15 cellular contexts compared by ENCODE assay signal in the genomic region with DNA sequence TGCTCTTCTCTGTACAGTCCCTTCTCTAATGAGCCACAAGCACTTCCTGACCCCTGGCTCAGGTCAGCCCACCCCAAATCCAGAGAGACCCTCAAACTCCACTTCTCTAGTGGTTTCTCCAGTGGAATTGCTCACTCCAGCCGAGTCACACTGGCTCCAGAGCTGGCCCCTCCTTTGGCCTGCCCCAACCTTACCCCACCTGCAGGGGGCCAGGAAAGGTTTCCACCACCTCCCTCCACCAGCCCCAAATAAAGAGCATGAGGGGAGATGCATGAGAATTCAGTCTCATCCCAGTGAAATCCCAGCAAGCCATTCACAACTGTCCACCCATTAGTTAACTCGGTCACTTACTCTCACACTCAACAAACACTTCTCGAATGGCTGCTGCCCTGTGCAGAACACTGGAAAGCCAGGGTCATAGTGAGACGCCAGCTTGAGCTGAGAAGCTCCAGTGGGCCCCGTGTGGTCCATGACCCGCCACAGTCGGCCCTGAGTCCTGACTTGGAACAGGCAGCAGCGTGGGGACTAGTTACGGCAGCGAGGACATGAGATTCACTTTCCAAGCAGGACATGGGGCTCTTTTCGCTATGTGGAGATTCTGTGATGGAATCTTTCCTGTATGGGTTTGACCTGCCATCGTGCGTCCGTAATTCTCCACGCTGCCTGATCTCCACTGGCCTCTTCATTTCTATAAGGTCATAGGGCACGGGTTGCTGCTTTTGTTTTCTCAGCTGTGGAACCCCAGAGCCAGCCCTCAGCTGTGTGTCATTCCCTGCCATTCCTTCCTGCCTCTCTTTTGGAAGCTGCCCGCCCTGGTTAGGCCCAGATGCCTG. TPM values are rescaled to one million over a fixed set of nuclear protein-coding genes. Genes with fewer than 3 reads are reported as not detected.
A peak's percentile ranks its signal among the peaks of the same experiment; 100 is the strongest.
DNase-seq lines count a peak whose midpoint lies in the region; TF ChIP-seq lines count a peak whose summit lies in the region.
"Had no signal": no experiment of that assay in that cellular context is flagged by ENCODE, and none has a peak within 500 bp of the region (broad histone marks: within the 10 kb centered on the region; RNA-seq: fewer than 3 reads in every experiment).

No MANE protein-coding gene starts in this region.

- no peaks in the 10 kb centered on the region for H3K27me3 ChIP-seq in OCI-LY3 (ENCODE audit: low read depth, low read length)

- no peaks in the 10 kb centered on the region for H3K4me1 ChIP-seq in OCI-LY3 (ENCODE audit: low read length)

- H3K9me3 ChIP-seq in OCI-LY3 (ENCODE audit: insufficient read depth, low read length), result no peaks in the 10 kb centered on the region
- H3K9me3 ChIP-seq: thoracic aorta had no signal

- H3K27ac ChIP-seq in OCI-LY3 (ENCODE audit: low read length), result no peak overlapping the region
- H3K27ac ChIP-seq: thoracic aorta had no signal

- DNase-seq in DMS 273 (lab: John Stamatoyannopoulos, UW; ENCODE audit: unreplicated experiment), result peak; percentile 26
- no peak for DNase-seq in DMS 273 treated with DMSO at 0.1 percent for 48 hours (lab: John Stamatoyannopoulos, UW)
- peak; percentile 37 for DNase-seq in dermis blood vessel endothelial cell
- DNase-seq in retinal pigment epithelial cell (ENCODE audit: low read depth), result no peak
- no peak for DNase-seq in NCI-H1105 treated with DMSO at 0.1 percent for 48 hours (lab: John Stamatoyannopoulos, UW)
- DNase-seq in stimulated activated CD4-positive, alpha-beta T cell treated with anti-CD3 and anti-CD28 coated beads, Interleukin-2, amount 100 ng/mL, for 24 hours, result no peak
- DNase-seq in 8988T, result no peak
- DNase-seq: activated CD8-positive, alpha-beta memory T cell treated with anti-CD3 and anti-CD28 coated beads, Interleukin-2, amount 10 ng/mL, durations not matched to agents 7 days and 5 days; activated naive CD4-positive, alpha-beta T cell treated with anti-CD3 and anti-CD28 coated beads, Interleukin-2, amount 50 U/mL, for 16 hours; DMS79; foreskin melanocyte; NCI-H1092 treated with DMSO at 0.1 percent for 48 hours; NCI-H446 treated with DMSO at 0.1 percent for 48 hours had no signal

- H3K4me2 ChIP-seq in OCI-LY3 (ENCODE audit: low read length), result no peak overlapping the region

- H3K9ac ChIP-seq in OCI-LY3 (ENCODE audit: low read length), result no peak overlapping the region

- H4K20me1 ChIP-seq in OCI-LY3 (ENCODE audit: insufficient read depth, low read length), result no peaks in the 10 kb centered on the region

- no peaks in the 10 kb centered on the region for H3K79me2 ChIP-seq in OCI-LY3 (ENCODE audit: low read length)

- TF ChIP-seq CTCF in OCI-LY3 (IDR thresholded peaks at IDR 0.05; ENCODE audit: low read depth, low read length), result peak; percentile 5; the same call in 1 of the 2 replicates
- TF ChIP-seq CTCF in retinal pigment epithelial cell (conservative IDR thresholded peaks at IDR 0.05; ENCODE audit: low read depth, low read length), result peak; percentile 42

- H3K4me3 ChIP-seq in OCI-LY3 (ENCODE audit: low read length) (no peak overlapping the region), retinal pigment epithelial cell (ENCODE audit: low read length) (no peak overlapping the region)
- H3K4me3 ChIP-seq: thoracic aorta had no signal

- no peaks in the 10 kb centered on the region for H3K36me3 ChIP-seq in OCI-LY3 (replicated peaks; ENCODE audit: low read depth, low read length)
- H3K36me3 ChIP-seq: thoracic aorta had no signal

- H2AFZ ChIP-seq in OCI-LY3 (ENCODE audit: low read depth, low read length), result no peak overlapping the region

RNA-seq across cellular contexts. Expression of gene SLC6A12, which starts 44.2 kb away (rescaled TPM):
- 0.34 TPM in 1 of 2 replicates, not detected in the other for total RNA-seq in dermis blood vessel endothelial cell

Comparison
In these comparisons a context has a peak if more than half of its experiments do, and no peak if none do; other contexts are left out.
1. DNase-seq: peak in DMS 273 (single experiment) and dermis blood vessel endothelial cell (single experiment); none in DMS 273 treated with DMSO at 0.1 percent for 48 hours (single experiment), retinal pigment epithelial cell (single experiment), NCI-H1105 treated with DMSO at 0.1 percent for 48 hours (single experiment), stimulated activated CD4-positive, alpha-beta T cell treated with anti-CD3 and anti-CD28 coated beads, Interleukin-2, amount 100 ng/mL, for 24 hours (0 of 2) and 8988T (single experiment).